1 cellular context compared by ENCODE assay signal in genomic region chr4:1671011-1671410, GRCh38. TPM values are rescaled to one million over a fixed set of nuclear protein-coding genes. Genes with fewer than 3 reads are reported as not detected.
"Had no signal": no experiment of that assay in that cellular context is flagged by ENCODE, and none has a peak within 500 bp of the region (broad histone marks: within the 10 kb centered on the region; RNA-seq: fewer than 3 reads in every experiment).

No MANE protein-coding gene starts in this region.

RNA-seq across cellular contexts. Expression of gene FAM53A, which starts 13.1 kb away (rescaled TPM):
- total RNA-seq: ascending aorta had no signal
